ENCODE assay signal across 8 cellular contexts in the genomic region with DNA sequence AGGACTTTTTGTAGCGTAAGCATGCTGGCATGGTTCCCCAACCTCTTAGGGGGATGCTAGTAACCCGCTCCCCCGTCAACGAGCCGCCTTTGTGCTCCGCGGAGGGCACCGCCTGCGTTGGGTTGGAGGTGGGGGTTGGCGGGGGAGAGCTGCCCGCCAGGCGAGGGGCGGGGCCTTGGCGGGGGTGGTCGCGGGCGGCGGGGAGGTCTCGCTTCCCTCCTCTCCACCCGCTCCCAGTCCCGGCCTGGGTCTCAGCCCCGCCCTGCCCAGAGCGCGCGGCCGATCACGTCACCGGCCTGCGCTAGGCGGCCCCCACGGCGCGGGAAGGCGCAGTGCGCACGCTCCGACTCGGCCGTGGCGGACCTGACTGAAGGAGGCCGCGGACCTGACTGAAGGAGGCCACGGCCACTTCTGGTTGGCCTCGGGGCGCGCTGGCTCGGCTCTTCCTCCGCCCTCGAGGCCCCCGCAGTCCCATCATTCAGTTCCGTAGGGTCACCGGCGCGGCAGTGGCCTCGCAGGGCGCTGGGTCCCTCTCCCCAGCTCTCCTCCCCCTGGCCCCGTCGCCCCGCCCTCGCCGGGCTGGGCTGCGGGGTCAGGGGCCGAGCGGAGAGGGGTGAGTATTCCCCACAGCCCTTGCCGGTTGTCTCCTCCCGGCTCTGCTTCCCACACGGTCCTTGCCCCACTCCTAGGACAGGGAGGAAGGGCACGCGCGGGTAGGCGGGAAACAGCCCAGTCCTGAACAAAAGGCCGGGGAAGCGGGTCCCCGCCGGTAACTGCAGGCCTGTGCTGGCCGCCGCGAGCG. TPM values are rescaled to one million over a fixed set of nuclear protein-coding genes. Genes with fewer than 3 reads are reported as not detected.
DNase-seq lines count a peak whose midpoint lies in the region; ATAC-seq and TF ChIP-seq lines count a peak whose summit lies in the region.

A gene (plus strand): TSS at position 330 of the 802 bp plus-strand sequence. CDS start 15,548 bp downstream, outside the sequence.

- no peaks in the 10 kb centered on the region for H3F3A ChIP-seq in smooth muscle cell (ENCODE audit: low read depth)

- in situ Hi-C loops in ACHN (cut with HindIII; ENCODE audit: low pct_ligation_motif_present, low pct_unique_long_range_greater_than_20kb, low sequenced_read_pairs) (no loop called here), mammary epithelial cell (cut with MboI; ENCODE audit: low sequenced_read_pairs in 2 of 2) (no loop called here)

- H3K9me3 ChIP-seq in WERI-Rb-1 (ENCODE audit: severe bottlenecking): no peaks in the 10 kb centered on the region
- no peaks in the 10 kb centered on the region for H3K9me3 ChIP-seq in mammary epithelial cell (replicated peaks; ENCODE audit: insufficient read depth, low read length)
- H3K9me3 ChIP-seq in smooth muscle cell (replicated peaks; ENCODE audit: low read depth): no peaks in the 10 kb centered on the region

- no peaks in the 10 kb centered on the region for H3K27me3 ChIP-seq in WERI-Rb-1 (ENCODE audit: insufficient read depth, low read depth, severe bottlenecking)
- no peaks in the 10 kb centered on the region for H3K27me3 ChIP-seq in mammary epithelial cell (ENCODE audit: insufficient read depth, low read length)
- H3K27me3 ChIP-seq in smooth muscle cell (ENCODE audit: low read depth): no peaks in the 10 kb centered on the region

- peak; percentile 95 for ATAC-seq in GM18873 (IDR thresholded peaks at IDR 0.05; ENCODE audit: low FRiP score, unreplicated experiment)
- peak; percentile 97 for ATAC-seq in HG03135 (IDR thresholded peaks at IDR 0.05; ENCODE audit: unreplicated experiment)

- H2AFZ ChIP-seq in mammary epithelial cell (ENCODE audit: low read depth, low read length): peak within 1 kb of the TSS; percentile 97
- peak within 1 kb of the TSS; percentile 81 for H2AFZ ChIP-seq in smooth muscle cell (ENCODE audit: low read depth)

- dilution Hi-C loops in mammary epithelial cell (cut with HindIII; ENCODE audit: low sequenced_read_pairs): no loop called here

- CTCF ChIA-PET in mammary epithelial cell (lab: Charles Lee; ENCODE audit: low non-redundant PET): no interaction called here

- H3K4me2 ChIP-seq in mammary epithelial cell (ENCODE audit: insufficient read depth, low read depth, low read length) (peak within 1 kb of the TSS; percentile 86), smooth muscle cell (peak within 1 kb of the TSS; percentile 86)

- intact Hi-C loops in mammary epithelial cell (cut with micrococcal nuclease): loop anchor here (1.0 to 10.0 kb wide), 4 partner anchors 120 to 467 kb away; a partner anchor contains a TSS

- DNase-seq in ACHN (peak; percentile 88), NCI-H2196 (lab: John Stamatoyannopoulos, UW; ENCODE audit: unreplicated experiment) (peak; percentile 79), WERI-Rb-1 (peak; percentile 96), mammary epithelial cell (peak; percentile 86), iPS-NIHi7 (ENCODE audit: extremely low spot score) (peak; percentile 99), smooth muscle cell (lab: John Stamatoyannopoulos, UW; ENCODE audit: unreplicated experiment) (peak; percentile 82)

- peak within 1 kb of the TSS; percentile 99 for H3K27ac ChIP-seq in WERI-Rb-1
- H3K27ac ChIP-seq in mammary epithelial cell (ENCODE audit: insufficient read depth, low read depth, low read length): peak within 1 kb of the TSS; percentile 92
- H3K27ac ChIP-seq in smooth muscle cell (ENCODE audit: low read depth): peak within 1 kb of the TSS; percentile 90

- no peaks in the 10 kb centered on the region for H4K20me1 ChIP-seq in mammary epithelial cell (ENCODE audit: insufficient read depth, low read length)
- no peaks in the 10 kb centered on the region for H4K20me1 ChIP-seq in smooth muscle cell (ENCODE audit: low read depth)

- H3K36me3 ChIP-seq in WERI-Rb-1: peaks cover 6% of the 10 kb centered on the region
- no peaks in the 10 kb centered on the region for H3K36me3 ChIP-seq in mammary epithelial cell (ENCODE audit: insufficient read depth, low read length)
- H3K36me3 ChIP-seq in smooth muscle cell (ENCODE audit: low read depth): no peaks in the 10 kb centered on the region

- 1% methylated on average over 12 of the region's 79 CpGs for WGBS in mammary epithelial cell (ENCODE audit: low coverage, missing lambda C conversion rate)
- under 1% methylated on average over 60 of the region's 79 CpGs for WGBS in smooth muscle cell (ENCODE audit: low lambda C conversion rate)

- H3K79me2 ChIP-seq in mammary epithelial cell (ENCODE audit: insufficient read depth, low read length) (peaks cover 8% of the 10 kb centered on the region), smooth muscle cell (ENCODE audit: low read depth) (no peaks in the 10 kb centered on the region)

- H3K4me1 ChIP-seq in mammary epithelial cell (ENCODE audit: insufficient read depth, low read length): peaks cover 4% of the 10 kb centered on the region
- peaks cover 10% of the 10 kb centered on the region for H3K4me1 ChIP-seq in smooth muscle cell (ENCODE audit: low read depth)

- TF ChIP-seq CTCF in WERI-Rb-1 (IDR thresholded peaks at IDR 0.05; ENCODE audit: low read depth, low read length) (no peak), mammary epithelial cell (conservative IDR thresholded peaks at IDR 0.05 in 1 of 2, IDR thresholded peaks at IDR 0.05 in 1 of 2; ENCODE audit: extremely low read depth in 1 of 2, insufficient read depth in 1 of 2, low read depth in 1 of 2, low read length in 2 of 2) (no peak), smooth muscle cell (IDR thresholded peaks at IDR 0.05; ENCODE audit: borderline replicate concordance, insufficient read depth, poor library complexity, severe bottlenecking) (no peak)

- H3K4me3 ChIP-seq in WERI-Rb-1 (ENCODE audit: low read depth, low read length) (peak within 1 kb of the TSS; percentile 95), mammary epithelial cell (replicated peaks in 1 of 3; ENCODE audit: insufficient read depth in 1 of 3, low read depth in 2 of 3, low read length in 3 of 3) (peak within 1 kb of the TSS; percentile 65 to 81 (median 65)), smooth muscle cell (peak within 1 kb of the TSS; percentile 66)

- no TSS peak for BruUV-seq in mammary epithelial cell (replicated peaks; lab: Mats Ljungman, UMichigan)

- peak within 1 kb of the TSS; percentile 90 for H3K9ac ChIP-seq in mammary epithelial cell (ENCODE audit: insufficient read depth, low read length)
- H3K9ac ChIP-seq in smooth muscle cell (ENCODE audit: low read depth): peak within 1 kb of the TSS; percentile 87

RNA-seq across cellular contexts. Expression of the gene that starts here (rescaled TPM):
- total RNA-seq in mammary epithelial cell: 10 to 100 TPM in 1 of 2 donors, 1 to 10 TPM in 1; 7.2 to 12.2 TPM
- 3.7 TPM for polyA plus RNA-seq in mammary epithelial cell
- polyA minus RNA-seq in mammary epithelial cell: not detected
- total RNA-seq in smooth muscle cell: 2.3 and 7.2 TPM in 2 replicates
- polyA plus RNA-seq in smooth muscle cell: 9.8 and 12.5 TPM in 2 replicates

Comparison
In these comparisons a context has a peak if more than half of its experiments do, and no peak if none do; other contexts are left out.
1. Peak in every context shown above with its lines: DNase-seq, ATAC-seq, H3K4me3 ChIP-seq and H3K27ac ChIP-seq.